In the genomic region with DNA sequence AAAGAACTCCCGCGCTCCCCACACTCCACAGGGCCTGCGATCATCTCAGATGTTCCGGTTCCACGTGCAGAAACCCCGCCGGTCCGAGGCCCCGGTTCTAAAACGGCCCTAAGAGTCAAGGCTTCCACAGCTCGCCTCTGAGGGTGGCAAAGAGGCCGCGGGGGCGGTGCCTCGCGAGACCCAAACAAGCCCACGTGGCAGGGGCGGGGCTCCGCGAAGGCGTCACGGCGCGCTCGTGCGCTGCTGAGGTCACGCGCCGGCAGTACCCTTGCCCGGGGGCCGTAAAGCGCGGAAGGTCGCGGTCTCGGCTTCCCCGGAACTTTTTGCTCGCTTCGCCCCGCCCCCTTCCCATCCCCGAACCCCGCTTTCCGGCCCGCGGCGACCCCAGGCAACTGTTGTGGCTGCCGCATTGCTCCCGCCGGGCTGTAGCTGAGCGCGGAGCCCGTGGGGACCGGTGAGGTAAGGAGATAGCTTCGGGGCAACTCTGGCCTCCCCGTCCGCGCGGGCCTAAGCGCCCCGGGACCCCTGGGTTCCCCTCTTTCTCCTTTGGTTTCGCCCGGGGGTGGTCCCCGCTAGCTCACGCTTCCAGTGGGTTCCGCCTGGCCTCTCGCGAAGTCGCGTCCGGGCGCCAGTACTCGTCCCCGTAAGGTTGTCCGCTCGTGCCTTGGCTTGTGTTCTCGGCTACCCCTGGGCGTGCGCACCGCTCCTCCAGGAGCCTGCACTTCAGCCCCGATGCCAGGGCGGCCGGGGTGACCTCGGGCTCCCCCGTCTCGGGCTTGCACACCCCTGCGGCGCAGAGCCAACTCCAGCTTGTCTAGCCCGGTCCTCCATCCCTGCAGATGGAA, we compare ENCODE assay signal across 8 cellular contexts. TPM values are rescaled to one million over a fixed set of nuclear protein-coding genes. Genes with fewer than 3 reads are reported as not detected.
A peak's percentile ranks its signal among the peaks of the same experiment; 100 is the strongest.
DNase-seq lines count a peak whose midpoint lies in the region; ATAC-seq lines count a peak whose summit lies in the region.
"Not testable (repeated sequence)": the region's sequence is repeated elsewhere in the genome, so short reads cannot be mapped to it uniquely, and the experiment has no call there.

TSS of gene PDPR (plus strand) at position 351 of the 845 bp plus-strand sequence. CDS start 6,161 bp downstream, outside the sequence.

- peak; percentile 90 for ATAC-seq in GM21576 (IDR thresholded peaks at IDR 0.05; ENCODE audit: unreplicated experiment)

- not testable (repeated sequence) for H3K27ac ChIP-seq in epithelial cell of prostate

- peaks cover 12 to 21% (median 19%) of the 10 kb centered on the region in 3 donors for H3K4me1 Mint-ChIP-seq in IgD-negative memory B cell

- H3K4me3 Mint-ChIP-seq in IgD-negative memory B cell: peak within 1 kb of the TSS; percentile 88 to 94 (median 92)

- DNase-seq in DMS 273 treated with DMSO at 0.1 percent for 48 hours (lab: John Stamatoyannopoulos, UW) (peak; percentile 77), OCI-M1 (lab: John Stamatoyannopoulos, UW) (peak; percentile 93), activated T-cell treated with anti-CD3 and anti-CD28 coated beads for 24 hours (ENCODE audit: low read depth) (peak; percentile 88), epithelial cell of prostate (ENCODE audit: low read depth, low spot score) (peak; percentile 3)
- peak; percentile 85 to 90 for DNase-seq in stimulated activated CD8-positive, alpha-beta memory T cell treated with anti-CD3 and anti-CD28 coated beads, Interleukin-2, amount 100 ng/mL, for 1 hour (ENCODE audit: low read depth in 2 of 2)

- peak within 1 kb of the TSS; percentile 69 to 93 (median 92) for H3K27ac Mint-ChIP-seq in IgD-negative memory B cell

- H3K27me3 Mint-ChIP-seq in IgD-negative memory B cell: not testable (repeated sequence)

- H3K36me3 Mint-ChIP-seq in IgD-negative memory B cell: not testable (repeated sequence)

- H3K9me3 ChIP-seq in mononuclear cell (ENCODE audit: low read depth, low read length): not testable (repeated sequence)

- not testable (repeated sequence) for H3K9me3 Mint-ChIP-seq in IgD-negative memory B cell

- peak within 1 kb of the TSS; percentile 60 for H3K4me3 ChIP-seq in mononuclear cell (ENCODE audit: low read length)

- H3K4me1 ChIP-seq in mononuclear cell (ENCODE audit: insufficient read depth, low read length): not testable (repeated sequence)

- H3K27me3 ChIP-seq in mononuclear cell (ENCODE audit: insufficient read depth, low read length): not testable (repeated sequence)

RNA-seq across cellular contexts. Expression of gene PDPR, which starts in this region (rescaled TPM):
- polyA plus RNA-seq in IgD-negative memory B cell: 9.5 TPM
- total RNA-seq in mononuclear cell: 16.6 TPM

Comparison
In these comparisons a context has a peak if more than half of its experiments do, and no peak if none do; other contexts are left out.
1. DNase-seq: peak in every context shown above with its lines; median percentile 93 in OCI-M1; 88 in activated T-cell treated with anti-CD3 and anti-CD28 coated beads for 24 hours; 88 in stimulated activated CD8-positive, alpha-beta memory T cell treated with anti-CD3 and anti-CD28 coated beads, Interleukin-2, amount 100 ng/mL, for 1 hour; 77 in DMS 273 treated with DMSO at 0.1 percent for 48 hours; 3 in epithelial cell of prostate.